ENCODE assay signal across 1 cellular context in genomic region chr2:76406134-76406855, GRCh38.
TF ChIP-seq lines count a peak whose summit lies in the region.

No MANE protein-coding gene starts in this region.

TF ChIP-seq in HepG2, 621 proteins besides CTCF, POLR2A, EP300 and RAD21 (continued from another document):
- TF ChIP-seq, protein P1, sequence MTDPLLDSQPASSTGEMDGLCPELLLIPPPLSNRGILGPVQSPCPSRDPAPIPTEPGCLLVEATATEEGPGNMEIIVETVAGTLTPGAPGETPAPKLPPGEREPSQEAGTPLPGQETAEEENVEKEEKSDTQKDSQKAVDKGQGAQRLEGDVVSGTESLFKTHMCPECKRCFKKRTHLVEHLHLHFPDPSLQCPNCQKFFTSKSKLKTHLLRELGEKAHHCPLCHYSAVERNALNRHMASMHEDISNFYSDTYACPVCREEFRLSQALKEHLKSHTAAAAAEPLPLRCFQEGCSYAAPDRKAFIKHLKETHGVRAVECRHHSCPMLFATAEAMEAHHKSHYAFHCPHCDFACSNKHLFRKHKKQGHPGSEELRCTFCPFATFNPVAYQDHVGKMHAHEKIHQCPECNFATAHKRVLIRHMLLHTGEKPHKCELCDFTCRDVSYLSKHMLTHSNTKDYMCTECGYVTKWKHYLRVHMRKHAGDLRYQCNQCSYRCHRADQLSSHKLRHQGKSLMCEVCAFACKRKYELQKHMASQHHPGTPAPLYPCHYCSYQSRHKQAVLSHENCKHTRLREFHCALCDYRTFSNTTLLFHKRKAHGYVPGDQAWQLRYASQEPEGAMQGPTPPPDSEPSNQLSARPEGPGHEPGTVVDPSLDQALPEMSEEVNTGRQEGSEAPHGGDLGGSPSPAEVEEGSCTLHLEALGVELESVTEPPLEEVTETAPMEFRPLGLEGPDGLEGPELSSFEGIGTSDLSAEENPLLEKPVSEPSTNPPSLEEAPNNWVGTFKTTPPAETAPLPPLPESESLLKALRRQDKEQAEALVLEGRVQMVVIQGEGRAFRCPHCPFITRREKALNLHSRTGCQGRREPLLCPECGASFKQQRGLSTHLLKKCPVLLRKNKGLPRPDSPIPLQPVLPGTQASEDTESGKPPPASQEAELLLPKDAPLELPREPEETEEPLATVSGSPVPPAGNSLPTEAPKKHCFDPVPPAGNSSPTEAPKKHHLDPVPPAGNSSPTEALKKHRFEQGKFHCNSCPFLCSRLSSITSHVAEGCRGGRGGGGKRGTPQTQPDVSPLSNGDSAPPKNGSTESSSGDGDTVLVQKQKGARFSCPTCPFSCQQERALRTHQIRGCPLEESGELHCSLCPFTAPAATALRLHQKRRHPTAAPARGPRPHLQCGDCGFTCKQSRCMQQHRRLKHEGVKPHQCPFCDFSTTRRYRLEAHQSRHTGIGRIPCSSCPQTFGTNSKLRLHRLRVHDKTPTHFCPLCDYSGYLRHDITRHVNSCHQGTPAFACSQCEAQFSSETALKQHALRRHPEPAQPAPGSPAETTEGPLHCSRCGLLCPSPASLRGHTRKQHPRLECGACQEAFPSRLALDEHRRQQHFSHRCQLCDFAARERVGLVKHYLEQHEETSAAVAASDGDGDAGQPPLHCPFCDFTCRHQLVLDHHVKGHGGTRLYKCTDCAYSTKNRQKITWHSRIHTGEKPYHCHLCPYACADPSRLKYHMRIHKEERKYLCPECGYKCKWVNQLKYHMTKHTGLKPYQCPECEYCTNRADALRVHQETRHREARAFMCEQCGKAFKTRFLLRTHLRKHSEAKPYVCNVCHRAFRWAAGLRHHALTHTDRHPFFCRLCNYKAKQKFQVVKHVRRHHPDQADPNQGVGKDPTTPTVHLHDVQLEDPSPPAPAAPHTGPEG (CRISPR knock-in tag; IDR thresholded peaks at IDR 0.05) = no peak
- TF ChIP-seq ETV6 (CRISPR knock-in tag; conservative IDR thresholded peaks at IDR 0.05) (no peak), PHF20 (CRISPR knock-in tag; IDR thresholded peaks at IDR 0.05) (no peak), MIER3 (CRISPR knock-in tag; IDR thresholded peaks at IDR 0.05; ENCODE audit: borderline replicate concordance) (no peak), CHD2 (IDR thresholded peaks at IDR 0.05; ENCODE audit: low read depth, low read length) (no peak)
- TF ChIP-seq, protein P2, sequence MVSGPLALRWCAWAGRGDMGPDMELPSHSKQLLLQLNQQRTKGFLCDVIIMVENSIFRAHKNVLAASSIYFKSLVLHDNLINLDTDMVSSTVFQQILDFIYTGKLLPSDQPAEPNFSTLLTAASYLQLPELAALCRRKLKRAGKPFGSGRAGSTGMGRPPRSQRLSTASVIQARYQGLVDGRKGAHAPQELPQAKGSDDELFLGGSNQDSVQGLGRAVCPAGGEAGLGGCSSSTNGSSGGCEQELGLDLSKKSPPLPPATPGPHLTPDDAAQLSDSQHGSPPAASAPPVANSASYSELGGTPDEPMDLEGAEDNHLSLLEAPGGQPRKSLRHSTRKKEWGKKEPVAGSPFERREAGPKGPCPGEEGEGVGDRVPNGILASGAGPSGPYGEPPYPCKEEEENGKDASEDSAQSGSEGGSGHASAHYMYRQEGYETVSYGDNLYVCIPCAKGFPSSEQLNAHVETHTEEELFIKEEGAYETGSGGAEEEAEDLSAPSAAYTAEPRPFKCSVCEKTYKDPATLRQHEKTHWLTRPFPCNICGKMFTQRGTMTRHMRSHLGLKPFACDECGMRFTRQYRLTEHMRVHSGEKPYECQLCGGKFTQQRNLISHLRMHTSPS (CRISPR knock-in tag; IDR thresholded peaks at IDR 0.05; ENCODE audit: low read depth) = no peak
- TF ChIP-seq, protein P3, sequence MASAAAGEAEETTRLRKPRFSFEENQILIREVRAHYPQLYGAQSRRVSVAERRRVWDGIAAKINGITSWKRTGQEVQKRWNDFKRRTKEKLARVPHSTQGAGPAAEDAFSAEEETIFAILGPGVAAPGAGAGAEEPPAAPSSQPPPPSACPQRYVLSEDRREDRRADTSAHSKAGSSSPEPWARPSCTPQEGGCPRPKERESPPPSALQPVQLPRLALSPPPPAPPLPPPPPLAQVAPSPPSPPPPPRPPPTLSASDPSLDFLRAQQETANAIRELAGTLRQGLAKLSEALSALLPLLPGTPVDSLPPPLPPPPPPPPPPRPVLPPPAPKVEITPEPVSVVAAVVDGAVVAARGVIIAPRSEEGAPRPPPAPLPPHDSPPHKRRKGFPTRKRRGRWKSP (CRISPR knock-in tag; IDR thresholded peaks at IDR 0.05) = no peak
TF ChIP-seq in HepG2: peak in this region for 0.
